Comparison of ENCODE assay signal across 18 cellular contexts in the genomic region with DNA sequence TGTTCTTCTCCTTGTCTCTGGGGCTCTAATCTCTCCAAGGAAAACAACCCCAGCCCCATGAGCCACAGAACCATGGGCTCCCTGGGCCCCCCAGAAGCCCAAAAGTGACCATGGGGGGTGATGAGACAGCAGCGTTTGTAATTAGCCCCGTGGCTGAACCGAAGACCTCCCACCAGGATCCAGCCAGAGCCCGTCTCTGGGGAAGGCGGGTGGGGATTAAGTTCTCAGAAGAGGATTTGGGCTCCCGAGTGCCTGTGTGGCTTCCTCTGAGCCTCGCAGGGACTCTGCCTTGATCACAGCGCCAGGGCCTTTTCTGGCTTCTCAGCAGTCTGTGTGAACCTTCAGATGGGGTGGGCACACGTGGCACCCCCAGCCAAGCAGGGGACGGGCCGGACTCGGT.
A peak's percentile ranks its signal among the peaks of the same experiment; 100 is the strongest.
DNase-seq lines count a peak whose midpoint lies in the region; ATAC-seq and TF ChIP-seq lines count a peak whose summit lies in the region.
"Had no signal": no experiment of that assay in that cellular context is flagged by ENCODE, and none has a peak within 500 bp of the region (broad histone marks: within the 10 kb centered on the region; RNA-seq: fewer than 3 reads in every experiment).

No MANE protein-coding gene starts in this region.

- no peak overlapping the region for H2BK120ac ChIP-seq in mesendoderm (ENCODE audit: low read depth, low read length)

- H3K4me1 ChIP-seq in A673 (ENCODE audit: insufficient read depth, low read length, poor library complexity, severe bottlenecking) = peaks cover 45% of the 10 kb centered on the region
- peaks cover 23 to 25% of the 10 kb centered on the region in 2 donors for H3K4me1 ChIP-seq in adrenal gland (replicated peaks in 1 of 2)
- peaks cover 3% of the 10 kb centered on the region for H3K4me1 ChIP-seq in mesendoderm (ENCODE audit: control insufficient read depth, low read depth, low read length)
- H3K4me1 ChIP-seq in esophagus squamous epithelium = peaks cover 14 to 32% (median 17%) of the 10 kb centered on the region in 3 donors

- H3K4me3 ChIP-seq in A673 (ENCODE audit: low read depth, low read length, poor library complexity, severe bottlenecking) (no peak overlapping the region), H7 (ENCODE audit: insufficient read depth, low read depth, low read length) (no peak overlapping the region), adrenal gland (no peak overlapping the region), mesendoderm (ENCODE audit: low read length) (no peak overlapping the region), esophagus squamous epithelium (no peak overlapping the region)

- H4K8ac ChIP-seq in mesendoderm (ENCODE audit: low read depth, low read length) = no peak overlapping the region

- no peak overlapping the region for H3K18ac ChIP-seq in mesendoderm (ENCODE audit: low read length)

- H3K79me1 ChIP-seq in mesendoderm (ENCODE audit: low read length) = no peaks in the 10 kb centered on the region

- H3K36me3 ChIP-seq in A673 (ENCODE audit: insufficient read depth, low read length, poor library complexity, severe bottlenecking) (no peaks in the 10 kb centered on the region), H7 (replicated peaks; ENCODE audit: control insufficient read depth, insufficient read depth, low read length) (no peaks in the 10 kb centered on the region), adrenal gland (replicated peaks in 1 of 2) (no peaks in the 10 kb centered on the region), mesendoderm (ENCODE audit: control insufficient read depth, insufficient read depth, low read length) (no peaks in the 10 kb centered on the region), esophagus squamous epithelium (no peaks in the 10 kb centered on the region)
- H3K36me3 ChIP-seq: brain microvascular endothelial cell had no signal

- ATAC-seq in GM18873 (IDR thresholded peaks at IDR 0.05; ENCODE audit: low FRiP score, unreplicated experiment) = no peak
- ATAC-seq: CD8-positive, alpha-beta T cell had no signal

- H3K27ac ChIP-seq in A673 (ENCODE audit: low read depth, low read length, poor library complexity, severe bottlenecking) (no peak overlapping the region), adrenal gland (peak overlapping the region in 4 of 5 donors; percentile 6 to 89 (median 74)), mesendoderm (ENCODE audit: low read depth, low read length) (no peak overlapping the region), esophagus squamous epithelium (no peak overlapping the region)
- H3K27ac ChIP-seq: brain microvascular endothelial cell had no signal

- peak overlapping the region; percentile 80 for H3K23ac ChIP-seq in mesendoderm (ENCODE audit: low read length)

- CTCF ChIA-PET in A673 (lab: Charles Lee) = no interaction called here

- no TSS peak for BruUV-seq in A673 (replicated peaks; lab: Mats Ljungman, UMichigan)

- H2AK5ac ChIP-seq in mesendoderm (ENCODE audit: low read length) = no peak overlapping the region

- DNase-seq in A673 (ENCODE audit: low spot score) (peak; percentile 83), H7 (peak; percentile 79), adrenal gland (no peak), mesendoderm (no peak), CD1c-positive myeloid dendritic cell (ENCODE audit: extremely low spot score) (no peak), esophagus squamous epithelium (lab: John Stamatoyannopoulos, UW) (no peak), cortex of kidney (lab: John Stamatoyannopoulos, UW) (no peak)
- DNase-seq: activated CD4-positive, CD25-positive, alpha-beta regulatory T cell treated with anti-CD3 and anti-CD28 coated beads, Interleukin-2, amount 50 U/mL, for 72 hours; activated CD8-positive, alpha-beta memory T cell treated with anti-CD3 and anti-CD28 coated beads for 24 hours; activated naive CD4-positive, alpha-beta T cell treated with anti-CD3 and anti-CD28 coated beads, Interleukin-2, amount 50 U/mL, for 16 hours; activated T-cell treated with anti-CD3 and anti-CD28 coated beads, Interleukin-2, amount 50 U/mL, for 48 hours; DMS79 treated with DMSO at 0.1 percent for 48 hours; hippocampal formation; midbrain; NCI-H774 had no signal

- H2BK5ac ChIP-seq in mesendoderm (ENCODE audit: low read length) = no peak overlapping the region

- TF ChIP-seq CTCF in A673 (conservative IDR thresholded peaks at IDR 0.05; ENCODE audit: low read depth, low read length) (no peak), adrenal gland (IDR thresholded peaks at IDR 0.05) (no peak), esophagus squamous epithelium (IDR thresholded peaks at IDR 0.05) (no peak)

- TF ChIP-seq POLR2A in adrenal gland (IDR thresholded peaks at IDR 0.05) (no peak), esophagus squamous epithelium (IDR thresholded peaks at IDR 0.05) (no peak)

- no peak overlapping the region for H4K5ac ChIP-seq in mesendoderm (ENCODE audit: low read length)

- H3K9me3 ChIP-seq in A673 (ENCODE audit: low read depth, low read length, poor library complexity, severe bottlenecking) (no peaks in the 10 kb centered on the region), adrenal gland (replicated peaks in 1 of 3) (no peaks in the 10 kb centered on the region), esophagus squamous epithelium (no peaks in the 10 kb centered on the region)

- no peak overlapping the region for H3K4me2 ChIP-seq in mesendoderm (ENCODE audit: low read length)

- peak overlapping the region; percentile 42 for H3K56ac ChIP-seq in mesendoderm (ENCODE audit: low read length)

- POLR2A ChIA-PET in A673 (lab: Charles Lee; ENCODE audit: low non-redundant PET) = no interaction called here

- H3K4ac ChIP-seq in mesendoderm (ENCODE audit: low read depth, low read length) = no peak overlapping the region

- H3K79me2 ChIP-seq in mesendoderm (ENCODE audit: control insufficient read depth, insufficient read depth, low read length) = no peaks in the 10 kb centered on the region

- WGBS in adrenal gland, 4 donors = 49 to 88% (median 56%) methylated on average over 4 to 12 of the region's 12 CpGs
- no CpG with 5 or more reads among the region's 12 CpGs for WGBS in mesendoderm (ENCODE audit: extremely low coverage, insufficient coverage, low lambda C conversion rate)
- 10 to 28% methylated on average over 2 to 3 of the region's 12 CpGs for WGBS in esophagus squamous epithelium, 2 donors

- intact Hi-C loops in A673 (cut with micrococcal nuclease; ENCODE audit: unreplicated experiment) (no loop called here), adrenal gland (cut with DNase I) (no loop called here), esophagus squamous epithelium (cut with DNase I) (no loop called here)

- no peaks in the 10 kb centered on the region for H3K27me3 ChIP-seq in A673 (replicated peaks; ENCODE audit: insufficient read depth, low read depth, low read length, poor library complexity)
- peaks cover 3% of the 10 kb centered on the region; the same call in 1 of the 2 replicates for H3K27me3 ChIP-seq in H7 (ENCODE audit: control insufficient read depth, insufficient read depth, low read length)
- no peaks in the 10 kb centered on the region for H3K27me3 ChIP-seq in adrenal gland
- no peaks in the 10 kb centered on the region for H3K27me3 ChIP-seq in mesendoderm (ENCODE audit: insufficient read depth, low read length, poor library complexity)
- peaks cover 0 to 80% (median 2%) of the 10 kb centered on the region in 4 donors for H3K27me3 ChIP-seq in esophagus squamous epithelium
- H3K27me3 ChIP-seq: brain microvascular endothelial cell had no signal

- H2BK15ac ChIP-seq in mesendoderm (replicated peaks; ENCODE audit: low read depth) = no peak overlapping the region

- no peak overlapping the region for H3K9ac ChIP-seq in mesendoderm (ENCODE audit: low read length)

Comparison
In these comparisons a context has a peak if more than half of its experiments do, and no peak if none do; other contexts are left out.
1. DNase-seq: peak in A673 (single experiment) and H7 (single experiment); none in adrenal gland (0 of 7), mesendoderm (single experiment), CD1c-positive myeloid dendritic cell (single experiment), esophagus squamous epithelium (single experiment) and cortex of kidney (single experiment).
2. H3K27ac ChIP-seq: peak in adrenal gland (4 of 5); none in A673 (single experiment), mesendoderm (single experiment) and esophagus squamous epithelium (0 of 4).